Comparison of ENCODE assay signal across 7 cellular contexts in the genomic region with DNA sequence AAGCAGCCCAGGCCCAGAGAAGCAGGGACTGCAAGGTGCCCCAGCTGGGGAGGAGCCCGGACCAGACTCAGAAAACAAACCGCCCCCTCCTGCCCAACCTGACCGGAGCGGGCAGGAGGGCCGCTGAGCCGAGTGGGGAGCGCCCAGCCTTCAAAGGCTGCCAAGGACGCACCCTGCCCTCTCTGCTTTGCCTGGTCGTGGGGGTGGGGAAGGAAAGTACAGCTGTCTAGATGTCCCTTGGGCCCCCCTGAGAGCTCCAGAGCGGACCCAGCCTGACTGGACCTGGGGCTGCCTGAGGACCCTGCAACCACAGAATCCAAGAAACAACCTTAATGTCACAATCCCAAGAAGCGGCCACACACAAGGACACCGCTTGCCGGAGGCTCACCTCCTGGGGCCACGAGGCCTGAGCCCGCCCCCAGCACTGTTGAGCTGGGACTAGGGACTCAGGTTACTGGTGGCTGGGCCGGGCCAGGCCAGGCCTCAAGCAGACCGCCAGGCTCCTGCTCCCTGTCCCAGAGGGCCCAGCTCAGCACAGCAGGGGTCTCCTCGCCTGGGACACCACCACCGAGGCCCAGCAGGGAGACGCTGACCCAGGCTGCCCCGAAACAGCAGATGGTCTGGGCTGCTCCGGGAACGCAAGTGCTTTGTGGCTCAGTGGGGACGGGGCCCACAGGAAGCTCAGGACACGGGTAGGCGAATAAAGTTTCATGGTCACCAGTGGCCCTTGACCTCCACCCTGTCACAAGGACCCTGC. TPM values are rescaled to one million over a fixed set of nuclear protein-coding genes. Genes with fewer than 3 reads are reported as not detected.
A peak's percentile ranks its signal among the peaks of the same experiment; 100 is the strongest.
DNase-seq lines count a peak whose midpoint lies in the region; ATAC-seq, FAIRE-seq and TF ChIP-seq lines count a peak whose summit lies in the region.

No MANE protein-coding gene starts in this region.

- no peak for ATAC-seq in T-helper 17 cell
- peak; percentile 44 for ATAC-seq in Right ventricle myocardium superior (ENCODE audit: poor library complexity)
- ATAC-seq in GM18519 (IDR thresholded peaks at IDR 0.05; ENCODE audit: low FRiP score, unreplicated experiment): no peak

- no peak for DNase-seq in T-helper 17 cell
- no peak for DNase-seq in Right ventricle myocardium superior
- DNase-seq in retinal pigment epithelial cell (ENCODE audit: low read depth): no peak
- DNase-seq in GM12891 (ENCODE audit: insufficient read length, low spot score): no peak
- no peak for DNase-seq in stimulated activated CD4-positive, alpha-beta T cell treated with anti-CD3 and anti-CD28 coated beads, Interleukin-12 subunit alpha, Interleukin-12 subunit beta, amount 100 ng/mL, for 4 hours

- H3K27me3 Mint-ChIP-seq in T-helper 17 cell: peaks cover 8% of the 10 kb centered on the region

- TF ChIP-seq CTCF in HEK293 (tag by site-specific recombination; IDR thresholded peaks at IDR 0.05) (no peak), retinal pigment epithelial cell (conservative IDR thresholded peaks at IDR 0.05; ENCODE audit: low read depth, low read length) (no peak)

- H3K9me3 ChIP-seq in HEK293 (ENCODE audit: control insufficient read depth, insufficient read depth, low read depth, low read length) (no peaks in the 10 kb centered on the region), T-helper 17 cell (ENCODE audit: control insufficient read depth, low read length, poor library complexity, severe bottlenecking) (no peaks in the 10 kb centered on the region)

- H3K36me3 ChIP-seq in HEK293 (ENCODE audit: control insufficient read depth in 2 of 2, insufficient read depth in 1 of 2, low read length in 2 of 2): peaks cover 0 to 18% of the 10 kb centered on the region in 2 experiments; a peak in 1 of 3 replicates

- intact Hi-C loops in Right ventricle myocardium superior (cut with DNase I): no loop called here

- H3K27ac Mint-ChIP-seq in T-helper 17 cell: peak overlapping the region; percentile 9

- H3K4me3 Mint-ChIP-seq in T-helper 17 cell: peak overlapping the region; percentile 74

- peak overlapping the region; percentile 64 for H3K4me3 ChIP-seq in HEK293 (ENCODE audit: low read depth, low read length)
- peak overlapping the region; percentile 71 for H3K4me3 ChIP-seq in retinal pigment epithelial cell (ENCODE audit: low read length)

- CTCF ChIA-PET in HEK293 (lab: Yijun Ruan, JAX): interaction anchor here (0.6 to 3.5 kb wide), 7 partner anchors 21 to 191 kb away, joined by 3 to 18 read pairs (median 4); no protein-coding TSS in a partner anchor

- H3K36me3 Mint-ChIP-seq in T-helper 17 cell (ENCODE audit: low read depth): no peaks in the 10 kb centered on the region

- H3K27ac ChIP-seq in HEK293 (ENCODE audit: extremely low read depth, low read depth, low read length): peak overlapping the region; percentile 87

- TF ChIP-seq POLR2A in GM12891 (IDR thresholded peaks at IDR 0.05; ENCODE audit: low read depth, low read length): no peak

- POLR2A ChIA-PET in HEK293 (lab: Yijun Ruan, JAX): interaction anchor here (0.5 to 1.6 kb wide), 9 partner anchors 9 to 335 kb away, joined by 3 to 10 read pairs (median 4); a partner anchor contains a TSS

- peaks cover 10% of the 10 kb centered on the region for H3K4me1 Mint-ChIP-seq in T-helper 17 cell

- no peak for FAIRE-seq in GM12891 (lab: Jason Lieb, UNC)

- peaks cover 7% of the 10 kb centered on the region for H3K4me1 ChIP-seq in HEK293 (ENCODE audit: control insufficient read depth, insufficient read depth, low read length)

TF ChIP-seq in HEK293, 187 proteins besides CTCF, POLR2A, EP300 and RAD21 (continues in another document):
- TF ChIP-seq, protein P1, sequence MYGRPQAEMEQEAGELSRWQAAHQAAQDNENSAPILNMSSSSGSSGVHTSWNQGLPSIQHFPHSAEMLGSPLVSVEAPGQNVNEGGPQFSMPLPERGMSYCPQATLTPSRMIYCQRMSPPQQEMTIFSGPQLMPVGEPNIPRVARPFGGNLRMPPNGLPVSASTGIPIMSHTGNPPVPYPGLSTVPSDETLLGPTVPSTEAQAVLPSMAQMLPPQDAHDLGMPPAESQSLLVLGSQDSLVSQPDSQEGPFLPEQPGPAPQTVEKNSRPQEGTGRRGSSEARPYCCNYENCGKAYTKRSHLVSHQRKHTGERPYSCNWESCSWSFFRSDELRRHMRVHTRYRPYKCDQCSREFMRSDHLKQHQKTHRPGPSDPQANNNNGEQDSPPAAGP (tag by site-specific recombination; IDR thresholded peaks at IDR 0.05): no peak
- TF ChIP-seq GLIS2 (tag by site-specific recombination; IDR thresholded peaks at IDR 0.05) (peak; percentile 94), MZF1 (tag by site-specific recombination; IDR thresholded peaks at IDR 0.05; ENCODE audit: borderline replicate concordance) (no peak), TCF7L2 (IDR thresholded peaks at IDR 0.05; ENCODE audit: borderline replicate concordance, low read depth, low read length) (no peak), OVOL3 (tag by site-specific recombination; IDR thresholded peaks at IDR 0.05) (0 out of 2 replicates have a peak, but pooled peaks have one; percentile 13), ZNF391 (tag by site-specific recombination; IDR thresholded peaks at IDR 0.05; ENCODE audit: borderline replicate concordance, low read depth) (no peak), BCL11B (tag by site-specific recombination; IDR thresholded peaks at IDR 0.05; ENCODE audit: low read depth) (peak; percentile 73; the same call in 1 of the 2 replicates), ZNF16 (tag by site-specific recombination; IDR thresholded peaks at IDR 0.05; ENCODE audit: low read depth) (no peak), ZNF664 (tag by site-specific recombination; IDR thresholded peaks at IDR 0.05) (no peak), ZBTB48 (tag by site-specific recombination; IDR thresholded peaks at IDR 0.05) (no peak)
- TF ChIP-seq, protein P2, sequence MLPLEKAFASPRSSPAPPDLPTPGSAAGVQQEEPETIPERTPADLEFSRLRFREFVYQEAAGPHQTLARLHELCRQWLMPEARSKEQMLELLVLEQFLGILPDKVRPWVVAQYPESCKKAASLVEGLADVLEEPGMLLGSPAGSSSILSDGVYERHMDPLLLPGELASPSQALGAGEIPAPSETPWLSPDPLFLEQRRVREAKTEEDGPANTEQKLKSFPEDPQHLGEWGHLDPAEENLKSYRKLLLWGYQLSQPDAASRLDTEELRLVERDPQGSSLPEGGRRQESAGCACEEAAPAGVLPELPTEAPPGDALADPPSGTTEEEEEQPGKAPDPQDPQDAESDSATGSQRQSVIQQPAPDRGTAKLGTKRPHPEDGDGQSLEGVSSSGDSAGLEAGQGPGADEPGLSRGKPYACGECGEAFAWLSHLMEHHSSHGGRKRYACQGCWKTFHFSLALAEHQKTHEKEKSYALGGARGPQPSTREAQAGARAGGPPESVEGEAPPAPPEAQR (tag by site-specific recombination; IDR thresholded peaks at IDR 0.05): no peak

TF ChIP-seq in GM12891, 5 proteins besides CTCF, POLR2A, EP300 and RAD21:
- TF ChIP-seq POLR2AphosphoS5 (IDR thresholded peaks at IDR 0.05; ENCODE audit: low read depth, low read length) (no peak), TAF1 (IDR thresholded peaks at IDR 0.05; ENCODE audit: low read depth, low read length) (no peak), PAX5 (IDR thresholded peaks at IDR 0.05; ENCODE audit: insufficient read depth, low read length, severe bottlenecking) (no peak)
TF ChIP-seq in GM12891: peak in this region for 0.

RNA-seq across cellular contexts. Expression of a gene that starts 1.4 kb away (rescaled TPM):
- total RNA-seq in T-helper 17 cell: 10 to 100 TPM; 41.0 to 45.8 TPM
- 126 TPM for total RNA-seq in Right ventricle myocardium superior
- 11.5 TPM for polyA plus RNA-seq in GM12891 (2012; ENCODE audit: low read depth, missing spikeins)

RNA-seq across cellular contexts. Expression of a gene that starts 10.5 kb away (rescaled TPM):
- total RNA-seq in T-helper 17 cell: 1 to 10 TPM in 1 of 2 donors, under 1 TPM in 1; 0.42 to 1.0 TPM
- total RNA-seq in Right ventricle myocardium superior: 21.7 TPM
- 2.3 TPM for polyA plus RNA-seq in GM12891 (2012; ENCODE audit: low read depth, missing spikeins)

RNA-seq across cellular contexts. Expression of a gene that starts 16.8 kb away (rescaled TPM):
- total RNA-seq in T-helper 17 cell (under 1 TPM; 0.72 to 0.96 TPM), Right ventricle myocardium superior (0.40 TPM)
- polyA plus RNA-seq in GM12891 (2012; ENCODE audit: low read depth, missing spikeins): 0.50 TPM

RNA-seq across cellular contexts. Expression of a gene that starts 23.2 kb away (rescaled TPM):
- 10 to 100 TPM; 14.3 to 15.7 TPM for total RNA-seq in T-helper 17 cell
- 113 TPM for total RNA-seq in Right ventricle myocardium superior
- 11.6 TPM for polyA plus RNA-seq in GM12891 (2012; ENCODE audit: low read depth, missing spikeins)

RNA-seq across cellular contexts. Expression of a gene that starts 23.4 kb away (rescaled TPM):
- total RNA-seq in T-helper 17 cell (100 to 1,000 TPM; 130 to 132 TPM), Right ventricle myocardium superior (70.9 TPM)
- polyA plus RNA-seq in GM12891 (2012; ENCODE audit: low read depth, missing spikeins): 53.4 TPM

Comparison
In these comparisons a context has a peak if more than half of its experiments do, and no peak if none do; other contexts are left out.
1. RNA of a gene that starts 10.5 kb away (total RNA-seq): 21.7 TPM in Right ventricle myocardium superior (single experiment); 0.42 to 1.0 TPM in T-helper 17 cell; every median in the first group is over 10 times any median in the second.